Comparison of ENCODE assay signal across 10 cellular contexts in the genomic region with DNA sequence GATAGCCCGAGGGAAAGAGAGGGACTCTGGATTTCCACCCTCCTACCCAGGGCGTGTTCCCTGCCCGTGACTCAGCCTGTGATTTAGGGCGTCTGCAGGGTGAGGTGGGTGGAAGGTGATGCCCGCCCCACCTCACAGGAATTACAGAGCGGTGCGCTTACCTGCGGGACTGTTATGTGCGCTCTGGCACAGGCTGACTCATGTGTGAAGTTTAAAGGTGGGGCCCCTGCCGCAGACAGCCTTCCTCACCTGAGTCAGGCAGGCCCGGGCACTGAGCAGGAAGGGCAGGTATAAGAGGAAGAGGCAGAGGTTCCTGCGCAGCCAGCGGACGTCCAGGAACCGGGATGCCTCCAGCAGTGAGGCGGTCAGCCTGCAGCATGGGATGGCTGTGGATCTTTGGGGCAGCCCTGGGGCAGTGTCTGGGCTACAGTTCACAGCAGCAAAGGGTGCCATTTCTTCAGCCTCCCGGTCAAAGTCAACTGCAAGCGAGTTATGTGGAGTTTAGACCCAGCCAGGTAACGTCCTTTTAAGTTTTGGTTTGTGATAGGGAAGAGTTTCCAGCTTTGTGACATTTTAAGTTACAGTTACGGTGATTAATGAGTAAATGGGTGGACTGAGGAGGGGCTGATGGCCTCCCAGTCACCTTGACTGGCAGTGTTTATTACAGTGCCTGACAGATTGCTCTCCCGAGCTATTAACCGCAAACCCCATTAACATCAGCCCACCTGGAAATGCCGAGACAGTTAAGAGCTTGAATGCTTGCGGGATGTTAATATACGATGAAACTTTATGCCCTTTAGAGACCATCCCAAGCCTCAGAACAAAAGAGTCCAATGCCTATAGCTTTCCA.
DNase-seq lines count a peak whose midpoint lies in the region; ATAC-seq and TF ChIP-seq lines count a peak whose summit lies in the region.
"Had no signal": no experiment of that assay in that cellular context is flagged by ENCODE, and none has a peak within 500 bp of the region (broad histone marks: within the 10 kb centered on the region; RNA-seq: fewer than 3 reads in every experiment).

No MANE protein-coding gene starts in this region.

- H3K4me3 Mint-ChIP-seq in activated naive CD4-positive, alpha-beta T cell treated with anti-CD3 and anti-CD28 coated beads for 36 hours: no peak overlapping the region
- H3K4me3 Mint-ChIP-seq in endothelial cell (ENCODE audit: unreplicated experiment): no peak overlapping the region

- H3K18ac ChIP-seq in mesenchymal stem cell (ENCODE audit: low read depth in 1 of 2, low read length in 2 of 2): no peak overlapping the region

- H3K9me3 ChIP-seq in mesenchymal stem cell (ENCODE audit: control insufficient read depth, low read length) (no peaks in the 10 kb centered on the region), thymus (ENCODE audit: control insufficient read depth) (no peaks in the 10 kb centered on the region)
- H3K9me3 ChIP-seq: A549 had no signal

- no peak overlapping the region for H2BK15ac ChIP-seq in mesenchymal stem cell (ENCODE audit: low read depth, poor library complexity, severe bottlenecking)

- H2BK120ac ChIP-seq in mesenchymal stem cell (ENCODE audit: low read depth, low read length): no peak overlapping the region

- H3K36me3 ChIP-seq in mesenchymal stem cell (ENCODE audit: control insufficient read depth in 1 of 2, insufficient read depth in 2 of 2, low read depth in 1 of 2, low read length in 2 of 2) (peaks cover 5 to 47% of the 10 kb centered on the region in 2 experiments), thymus (ENCODE audit: control insufficient read depth, insufficient read depth) (no peaks in the 10 kb centered on the region)

- H2BK5ac ChIP-seq in mesenchymal stem cell (ENCODE audit: low read depth, low read length, poor library complexity, severe bottlenecking): no peak overlapping the region

- H3K9ac ChIP-seq in mesenchymal stem cell (ENCODE audit: low read length): peak overlapping the region; percentile 56
- H3K9ac ChIP-seq: KMS-11 had no signal

- H3K23ac ChIP-seq in mesenchymal stem cell (ENCODE audit: low read length in 2 of 2): peak overlapping the region in 1 of 2 experiments; percentile 64

- H3K27ac Mint-ChIP-seq in activated naive CD4-positive, alpha-beta T cell treated with anti-CD3 and anti-CD28 coated beads for 36 hours: no peak overlapping the region
- no peak overlapping the region for H3K27ac Mint-ChIP-seq in endothelial cell (ENCODE audit: unreplicated experiment)

- peak overlapping the region; percentile 49 for H2AFZ ChIP-seq in mesenchymal stem cell (ENCODE audit: low read depth, low read length)

- no peaks in the 10 kb centered on the region for H3K36me3 Mint-ChIP-seq in activated naive CD4-positive, alpha-beta T cell treated with anti-CD3 and anti-CD28 coated beads for 36 hours (ENCODE audit: low read depth)
- no peaks in the 10 kb centered on the region for H3K36me3 Mint-ChIP-seq in endothelial cell (ENCODE audit: low read depth, unreplicated experiment)

- 86% methylated on average over 22 of the region's 25 CpGs for WGBS in mesenchymal stem cell
- 92% methylated on average over 25 of the region's 25 CpGs for WGBS in thymus

- H3K27me3 ChIP-seq in mesenchymal stem cell (ENCODE audit: control insufficient read depth in 1 of 2, insufficient read depth in 1 of 2, low read length in 2 of 2): no peaks in the 10 kb centered on the region
- H3K27me3 ChIP-seq in thymus (ENCODE audit: control insufficient read depth, insufficient read depth): no peaks in the 10 kb centered on the region

- no peak overlapping the region for H4K91ac ChIP-seq in mesenchymal stem cell (ENCODE audit: low read length)

- H3K27ac ChIP-seq in mesenchymal stem cell (ENCODE audit: low read length, poor library complexity, severe bottlenecking) (no peak overlapping the region), thymus (ENCODE audit: low read depth) (peak overlapping the region; percentile 66)
- H3K27ac ChIP-seq: A549, KMS-11 had no signal

- peak; percentile 18 for DNase-seq in SIG-M5 treated with dmso at 0.1 percent for 504 hours (lab: John Stamatoyannopoulos, UW; ENCODE audit: unreplicated experiment)
- DNase-seq in SIG-M5 (lab: John Stamatoyannopoulos, UW): no peak
- peak; percentile 57 for DNase-seq in activated naive CD4-positive, alpha-beta T cell treated with anti-CD3 and anti-CD28 coated beads for 36 hours
- no peak for DNase-seq in mesenchymal stem cell
- DNase-seq in SKM-1 (lab: John Stamatoyannopoulos, UW; ENCODE audit: unreplicated experiment): no peak
- no peak for DNase-seq in endothelial cell (ENCODE audit: low spot score)

- no peak overlapping the region for H4K8ac ChIP-seq in mesenchymal stem cell (ENCODE audit: low read length)

- intact Hi-C loops in activated naive CD4-positive, alpha-beta T cell treated with anti-CD3 and anti-CD28 coated beads for 36 hours (cut with micrococcal nuclease): no loop called here

- TF ChIP-seq CTCF in endothelial cell (IDR thresholded peaks at IDR 0.05; ENCODE audit: unreplicated experiment): no peak

- H3K4me1 ChIP-seq in mesenchymal stem cell (ENCODE audit: control insufficient read depth, insufficient read depth, low read depth, low read length) (peaks cover 11% of the 10 kb centered on the region), thymus (ENCODE audit: control insufficient read depth, insufficient read depth, low read length) (peaks cover 13% of the 10 kb centered on the region)

- H3K9me3 Mint-ChIP-seq in activated naive CD4-positive, alpha-beta T cell treated with anti-CD3 and anti-CD28 coated beads for 36 hours: no peaks in the 10 kb centered on the region
- H3K9me3 Mint-ChIP-seq in endothelial cell (ENCODE audit: unreplicated experiment): no peaks in the 10 kb centered on the region

- no peak for ATAC-seq in HG03520 (IDR thresholded peaks at IDR 0.05; ENCODE audit: unreplicated experiment)
- ATAC-seq: A549 had no signal

- H3K4me1 Mint-ChIP-seq in activated naive CD4-positive, alpha-beta T cell treated with anti-CD3 and anti-CD28 coated beads for 36 hours (ENCODE audit: low read depth): peaks cover 25% of the 10 kb centered on the region
- peaks cover 18% of the 10 kb centered on the region for H3K4me1 Mint-ChIP-seq in endothelial cell (ENCODE audit: unreplicated experiment)

- no peaks in the 10 kb centered on the region for H3K27me3 Mint-ChIP-seq in activated naive CD4-positive, alpha-beta T cell treated with anti-CD3 and anti-CD28 coated beads for 36 hours (ENCODE audit: low read depth)
- H3K27me3 Mint-ChIP-seq in endothelial cell (ENCODE audit: unreplicated experiment): no peaks in the 10 kb centered on the region

- H3K4me3 ChIP-seq in mesenchymal stem cell (ENCODE audit: insufficient read depth in 1 of 2, low read depth in 1 of 2, low read length in 2 of 2): no peak overlapping the region
- H3K4me3 ChIP-seq in thymus (ENCODE audit: low read length): peak overlapping the region; percentile 12
- H3K4me3 ChIP-seq: A549 had no signal

- H2BK12ac ChIP-seq in mesenchymal stem cell (ENCODE audit: low read length in 2 of 2): no peak overlapping the region

- peak overlapping the region in 1 of 2 experiments; percentile 93 for H3K14ac ChIP-seq in mesenchymal stem cell (ENCODE audit: low read length in 2 of 2)

- H2AK5ac ChIP-seq in mesenchymal stem cell (ENCODE audit: low read length, severe bottlenecking): peak overlapping the region; percentile 28

- H3K4ac ChIP-seq in mesenchymal stem cell (ENCODE audit: low read depth in 1 of 2, low read length in 2 of 2): no peak overlapping the region

- H3K79me1 ChIP-seq in mesenchymal stem cell (replicated peaks; ENCODE audit: low read length, poor library complexity, severe bottlenecking): no peaks in the 10 kb centered on the region

- no peak overlapping the region for H3K4me2 ChIP-seq in mesenchymal stem cell (ENCODE audit: low read length, poor library complexity, severe bottlenecking)
- H3K4me2 ChIP-seq: A549, KMS-11 had no signal

- CTCF ChIA-PET in activated naive CD4-positive, alpha-beta T cell treated with anti-CD3 and anti-CD28 coated beads for 36 hours (lab: Charles Lee): interaction anchor here (0.7 kb wide), 1 partner anchor 14 kb away, joined by 3 read pairs; no protein-coding TSS in a partner anchor

Comparison
In these comparisons a context has a peak if more than half of its experiments do, and no peak if none do; other contexts are left out.
1. DNase-seq: peak in SIG-M5 treated with dmso at 0.1 percent for 504 hours (single experiment) and activated naive CD4-positive, alpha-beta T cell treated with anti-CD3 and anti-CD28 coated beads for 36 hours (single experiment); none in SIG-M5 (single experiment), mesenchymal stem cell (single experiment), SKM-1 (single experiment) and endothelial cell (single experiment).